ENCODE assay signal across 18 cellular contexts in genomic region chr17:8314797-8315739, GRCh38. TPM values are rescaled to one million over a fixed set of nuclear protein-coding genes. Genes with fewer than 3 reads are reported as not detected.
DNase-seq lines count a peak whose midpoint lies in the region; ATAC-seq and TF ChIP-seq lines count a peak whose summit lies in the region.
"Had no signal": no experiment of that assay in that cellular context is flagged by ENCODE, and none has a peak within 500 bp of the region (broad histone marks: within the 10 kb centered on the region; RNA-seq: fewer than 3 reads in every experiment).

No MANE protein-coding gene starts in this region.

- WGBS in right lobe of liver (ENCODE audit: insufficient coverage, low coverage, low lambda C conversion rate, missing lambda C conversion rate), result 9% methylated on average over 16 of the region's 29 CpGs
- 11 to 24% (median 16%) methylated on average over 24 to 29 of the region's 29 CpGs for WGBS in stomach, 5 donors

- no peaks in the 10 kb centered on the region for H3K9me3 ChIP-seq in right lobe of liver
- no peaks in the 10 kb centered on the region for H3K9me3 ChIP-seq in stomach

- peaks cover 36% of the 10 kb centered on the region for H3K4me1 Mint-ChIP-seq in endothelial cell (ENCODE audit: unreplicated experiment)
- H3K4me1 Mint-ChIP-seq in T-helper 2 cell treated with Interferon-gamma antibody and Interleukin-4, amounts not matched to agents 5 μg/mL and 100 μg/mL, for 36 hours (ENCODE audit: low read depth), result peaks cover 2% of the 10 kb centered on the region
- H3K4me1 Mint-ChIP-seq: activated naive CD4-positive, alpha-beta T cell treated with anti-CD3 and anti-CD28 coated beads, Interleukin-2, amount 50 U/mL, for 24 hours had no signal

- no peaks in the 10 kb centered on the region for H3K9me3 Mint-ChIP-seq in endothelial cell (ENCODE audit: unreplicated experiment)
- H3K9me3 Mint-ChIP-seq in T-helper 2 cell treated with Interferon-gamma antibody and Interleukin-4, amounts not matched to agents 5 μg/mL and 100 μg/mL, for 36 hours, result no peaks in the 10 kb centered on the region
- H3K9me3 Mint-ChIP-seq in activated naive CD4-positive, alpha-beta T cell treated with anti-CD3 and anti-CD28 coated beads, Interleukin-2, amount 50 U/mL, for 72 hours, result no peaks in the 10 kb centered on the region
- H3K9me3 Mint-ChIP-seq: activated naive CD4-positive, alpha-beta T cell treated with anti-CD3 and anti-CD28 coated beads, Interleukin-2, amount 50 U/mL, for 24 hours; CD8-positive, alpha-beta T cell; stimulated activated naive CD8-positive, alpha-beta T cell treated with anti-CD3 and anti-CD28 coated beads, Interleukin-15, Interleukin-2, amounts not matched to agents 100 ng/mL and 50 ng/mL, for 24 hours had no signal

- no peaks in the 10 kb centered on the region for H3K27me3 ChIP-seq in right lobe of liver
- H3K27me3 ChIP-seq in stomach, result peaks cover 0 to 87% (median 48%) of the 10 kb centered on the region in 3 donors

- no peak for TF ChIP-seq EP300 in stomach (IDR thresholded peaks at IDR 0.05)

- TF ChIP-seq CTCF in endothelial cell (IDR thresholded peaks at IDR 0.05; ENCODE audit: unreplicated experiment), result no peak
- TF ChIP-seq CTCF in right lobe of liver (IDR thresholded peaks at IDR 0.05), result no peak
- no peak for TF ChIP-seq CTCF in stomach (IDR thresholded peaks at IDR 0.05)

- peaks cover 15% of the 10 kb centered on the region for H3K27me3 Mint-ChIP-seq in endothelial cell (ENCODE audit: unreplicated experiment)
- H3K27me3 Mint-ChIP-seq in T-helper 2 cell treated with Interferon-gamma antibody and Interleukin-4, amounts not matched to agents 5 μg/mL and 100 μg/mL, for 36 hours (ENCODE audit: low read depth), result no peaks in the 10 kb centered on the region

- H3K4me3 ChIP-seq in right lobe of liver, result no peak overlapping the region
- H3K4me3 ChIP-seq in stomach, result no peak overlapping the region

- ATAC-seq in right lobe of liver, result peak in 3 of 4 donors; percentile 27 to 34 (median 31)
- no peak for ATAC-seq in activated naive CD4-positive, alpha-beta T cell treated with anti-CD3 and anti-CD28 coated beads, Interleukin-2, amount 50 U/mL, for 72 hours
- ATAC-seq: CD8-positive, alpha-beta T cell had no signal

- peak; percentile 38 for DNase-seq in NCI-H146 (lab: John Stamatoyannopoulos, UW)
- DNase-seq in NCI-H146 treated with DMSO at 0.1 percent for 48 hours (lab: John Stamatoyannopoulos, UW; ENCODE audit: unreplicated experiment), result no peak
- no peak for DNase-seq in endothelial cell (ENCODE audit: low spot score)
- no peak for DNase-seq in right lobe of liver
- DNase-seq in stomach, result peak; percentile 26
- DNase-seq in T-helper 2 cell treated with Interferon-gamma antibody and Interleukin-4, amounts not matched to agents 5 μg/mL and 100 μg/mL, for 36 hours (ENCODE audit: low spot score), result no peak
- no peak for DNase-seq in NCI-H82 (lab: John Stamatoyannopoulos, UW)
- no peak for DNase-seq in activated naive CD4-positive, alpha-beta T cell treated with anti-CD3 and anti-CD28 coated beads, Interleukin-2, amount 50 U/mL, for 72 hours (ENCODE audit: low spot score in 2 of 2)
- DNase-seq: 8988T; activated CD4-positive, CD25-positive, alpha-beta regulatory T cell; CD8-positive, alpha-beta T cell; NCI-H1105 treated with DMSO at 0.1 percent for 48 hours; NCI-H446 had no signal

- H3K4me3 Mint-ChIP-seq in endothelial cell (ENCODE audit: unreplicated experiment), result peak overlapping the region; percentile 79
- H3K4me3 Mint-ChIP-seq in T-helper 2 cell treated with Interferon-gamma antibody and Interleukin-4, amounts not matched to agents 5 μg/mL and 100 μg/mL, for 36 hours, result no peak overlapping the region
- H3K4me3 Mint-ChIP-seq: activated naive CD4-positive, alpha-beta T cell treated with anti-CD3 and anti-CD28 coated beads, Interleukin-2, amount 50 U/mL, for 24 hours; CD8-positive, alpha-beta T cell; stimulated activated naive CD8-positive, alpha-beta T cell treated with anti-CD3 and anti-CD28 coated beads, Interleukin-15, Interleukin-2, amounts not matched to agents 100 ng/mL and 50 ng/mL, for 24 hours had no signal

- H3K36me3 ChIP-seq in right lobe of liver, result no peaks in the 10 kb centered on the region
- no peaks in the 10 kb centered on the region for H3K36me3 ChIP-seq in stomach

- H3K27ac Mint-ChIP-seq in endothelial cell (ENCODE audit: unreplicated experiment), result no peak overlapping the region
- no peak overlapping the region for H3K27ac Mint-ChIP-seq in T-helper 2 cell treated with Interferon-gamma antibody and Interleukin-4, amounts not matched to agents 5 μg/mL and 100 μg/mL, for 36 hours
- no peak overlapping the region for H3K27ac Mint-ChIP-seq in activated naive CD4-positive, alpha-beta T cell treated with anti-CD3 and anti-CD28 coated beads, Interleukin-2, amount 50 U/mL, for 72 hours
- H3K27ac Mint-ChIP-seq: activated naive CD4-positive, alpha-beta T cell treated with anti-CD3 and anti-CD28 coated beads, Interleukin-2, amount 50 U/mL, for 24 hours; CD8-positive, alpha-beta T cell; stimulated activated naive CD8-positive, alpha-beta T cell treated with anti-CD3 and anti-CD28 coated beads, Interleukin-15, Interleukin-2, amounts not matched to agents 100 ng/mL and 50 ng/mL, for 24 hours had no signal

- TF ChIP-seq POLR2A in right lobe of liver (IDR thresholded peaks at IDR 0.05), result no peak
- no peak for TF ChIP-seq POLR2A in stomach (IDR thresholded peaks at IDR 0.05)

- H3K36me3 Mint-ChIP-seq in endothelial cell (ENCODE audit: low read depth, unreplicated experiment), result peaks cover 46% of the 10 kb centered on the region
- H3K36me3 Mint-ChIP-seq in T-helper 2 cell treated with Interferon-gamma antibody and Interleukin-4, amounts not matched to agents 5 μg/mL and 100 μg/mL, for 36 hours (ENCODE audit: low read depth), result no peaks in the 10 kb centered on the region
- no peaks in the 10 kb centered on the region for H3K36me3 Mint-ChIP-seq in activated naive CD4-positive, alpha-beta T cell treated with anti-CD3 and anti-CD28 coated beads, Interleukin-2, amount 50 U/mL, for 72 hours
- H3K36me3 Mint-ChIP-seq: activated naive CD4-positive, alpha-beta T cell treated with anti-CD3 and anti-CD28 coated beads, Interleukin-2, amount 50 U/mL, for 24 hours; CD8-positive, alpha-beta T cell had no signal

- H3K4me1 ChIP-seq in right lobe of liver, result no peaks in the 10 kb centered on the region
- peaks cover 7 to 16% (median 11%) of the 10 kb centered on the region in 4 donors for H3K4me1 ChIP-seq in stomach

- intact Hi-C loops in right lobe of liver (cut with DNase I) (no loop called here), stomach (cut with DNase I; ENCODE audit: low total_unique reads) (no loop called here)

- H3K27ac ChIP-seq in right lobe of liver (no peak overlapping the region), stomach (no peak overlapping the region)

RNA-seq across cellular contexts. Expression of gene ARHGEF15, which starts 5.0 kb away (rescaled TPM):
- total RNA-seq in endothelial cell (ENCODE audit: unreplicated experiment), result 113 TPM
- 10 to 100 TPM in 1 of 6 experiments, 1 to 10 TPM in 5; 1.6 to 12.2 (median 2.5) TPM for total RNA-seq in right lobe of liver
- 100 to 1,000 TPM in 1 of 5 donors, 10 to 100 TPM in 2, 1 to 10 TPM in 2; 2.4 to 263 (median 11.0) TPM for total RNA-seq in stomach
- 1 to 10 TPM; 2.8 to 5.7 (median 3.8) TPM for polyA plus RNA-seq in stomach
- not detected for total RNA-seq in activated naive CD4-positive, alpha-beta T cell treated with anti-CD3 and anti-CD28 coated beads, Interleukin-2, amount 50 U/mL, for 72 hours
- total RNA-seq: CD8-positive, alpha-beta T cell; myocyte had no signal

RNA-seq across cellular contexts. Expression of gene SLC25A35, which starts 19.9 kb away (rescaled TPM):
- total RNA-seq in endothelial cell (ENCODE audit: unreplicated experiment) (6.9 TPM), right lobe of liver (1 to 10 TPM in 4 of 6 experiments, under 1 TPM in 2; 0.49 to 3.0 (median 1.6) TPM), stomach (10 to 100 TPM in 1 of 5 donors, 1 to 10 TPM in 2, under 1 TPM in 1, not detected in 1; 0.55 to 25.9 (median 4.8) TPM)
- 1 to 10 TPM; 4.0 to 7.3 (median 4.4) TPM for polyA plus RNA-seq in stomach
- 10 to 100 TPM in 1 of 2 donors, 1 to 10 TPM in 1; 3.3 to 19.2 TPM for total RNA-seq in activated naive CD4-positive, alpha-beta T cell treated with anti-CD3 and anti-CD28 coated beads, Interleukin-2, amount 50 U/mL, for 72 hours

RNA-seq across cellular contexts. Expression of gene ODF4, which starts 24.6 kb away (rescaled TPM):
- not detected for total RNA-seq in endothelial cell (ENCODE audit: unreplicated experiment)
- not detected for total RNA-seq in right lobe of liver
- total RNA-seq in stomach, result not detected
- not detected for polyA plus RNA-seq in stomach
- total RNA-seq in activated naive CD4-positive, alpha-beta T cell treated with anti-CD3 and anti-CD28 coated beads, Interleukin-2, amount 50 U/mL, for 72 hours, result not detected
- total RNA-seq: CD8-positive, alpha-beta T cell; cerebellum; myocyte; skeletal muscle tissue had no signal

RNA-seq across cellular contexts. Expression of gene RANGRF, which starts 26.6 kb away (rescaled TPM):
- 22.0 TPM for total RNA-seq in endothelial cell (ENCODE audit: unreplicated experiment)
- 1 to 10 TPM; 4.7 to 9.5 (median 6.8) TPM for total RNA-seq in right lobe of liver
- 10 to 100 TPM in 1 of 5 donors, 1 to 10 TPM in 3, not detected in 1; 2.9 to 25.4 (median 7.6) TPM for total RNA-seq in stomach
- polyA plus RNA-seq in stomach, result 10 to 100 TPM; 48.5 to 59.2 (median 54.1) TPM
- 10 to 100 TPM; 39.7 to 80.9 TPM for total RNA-seq in activated naive CD4-positive, alpha-beta T cell treated with anti-CD3 and anti-CD28 coated beads, Interleukin-2, amount 50 U/mL, for 72 hours

Comparison
In these comparisons a context has a peak if more than half of its experiments do, and no peak if none do; other contexts are left out.
1. DNase-seq: peak in NCI-H146 (single experiment) and stomach (single experiment); none in NCI-H146 treated with DMSO at 0.1 percent for 48 hours (single experiment), endothelial cell (single experiment), right lobe of liver (0 of 3), T-helper 2 cell treated with Interferon-gamma antibody and Interleukin-4, amounts not matched to agents 5 μg/mL and 100 μg/mL, for 36 hours (single experiment), NCI-H82 (single experiment) and activated naive CD4-positive, alpha-beta T cell treated with anti-CD3 and anti-CD28 coated beads, Interleukin-2, amount 50 U/mL, for 72 hours (0 of 2).
2. ATAC-seq: peak in right lobe of liver (3 of 4); none in activated naive CD4-positive, alpha-beta T cell treated with anti-CD3 and anti-CD28 coated beads, Interleukin-2, amount 50 U/mL, for 72 hours (0 of 2).